ENCODE assay signal across 21 cellular contexts in genomic region chr10:88835910-88836221, GRCh38. TPM values are rescaled to one million over a fixed set of nuclear protein-coding genes. Genes with fewer than 3 reads are reported as not detected.
A peak's percentile ranks its signal among the peaks of the same experiment; 100 is the strongest.
DNase-seq lines count a peak whose midpoint lies in the region; ATAC-seq, FAIRE-seq and TF ChIP-seq lines count a peak whose summit lies in the region.
"Had no signal": no experiment of that assay in that cellular context is flagged by ENCODE, and none has a peak within 500 bp of the region (broad histone marks: within the 10 kb centered on the region; RNA-seq: fewer than 3 reads in every experiment).

No MANE protein-coding gene starts in this region.

- H4K20me1 ChIP-seq in GM12878 (ENCODE audit: control insufficient read depth, insufficient read depth): no peaks in the 10 kb centered on the region

- H3K4me2 ChIP-seq in GM12878 (ENCODE audit: control insufficient read depth, insufficient read depth): no peak overlapping the region

- POLR2A ChIA-PET in GM12878 (lab: Charles Lee): interaction anchor here (0.8 to 7.3 kb wide), 5 partner anchors 29 to 156 kb away, joined by 3 to 64 read pairs (median 3); no protein-coding TSS in a partner anchor

- SMC1A ChIA-PET in GM12878 (lab: Charles Lee; ENCODE audit: uncharacterized antibody, unreplicated experiment): interaction anchor here (0.8 to 18.0 kb wide), 39 partner anchors 9 to 409 kb away, joined by 3 to 575 read pairs (median 8); partner anchors contain the start of genes ANKRD22, FAS and STAMBPL1

- in situ Hi-C loops in GM12878 (cut with MboI): loop anchor here (5.0 kb wide), 2 partner anchors 101 to 376 kb away; no protein-coding TSS in a partner anchor

- no peak for TF ChIP-seq CTCF in GM12878 (IDR thresholded peaks at IDR 0.05 in 2 of 3, conservative IDR thresholded peaks at IDR 0.05 in 1 of 3; ENCODE audit: control insufficient read depth in 2 of 3, extremely low read depth in 1 of 3, insufficient read depth in 1 of 3, low read depth in 3 of 3, low read length in 3 of 3)

- 0% methylated on average over 2 of the region's 2 CpGs for WGBS in GM12878 (ENCODE audit: insufficient coverage, insufficient replicate concordance, low lambda C conversion rate, missing lambda C conversion rate)

- ATAC-seq in GM18498 (IDR thresholded peaks at IDR 0.05; ENCODE audit: unreplicated experiment) (peak; percentile 13), GM19397 (IDR thresholded peaks at IDR 0.05; ENCODE audit: unreplicated experiment) (peak; percentile 10), HG02885 (IDR thresholded peaks at IDR 0.05; ENCODE audit: poor library complexity, unreplicated experiment) (peak; percentile 23), GM12878 (peak; percentile 21), HG03097 (IDR thresholded peaks at IDR 0.05; ENCODE audit: low FRiP score, unreplicated experiment) (no peak)

- H3K36me3 ChIP-seq in GM12878 (ENCODE audit: control insufficient read depth in 2 of 2, insufficient read depth in 2 of 2, low read length in 1 of 2): no peaks in the 10 kb centered on the region
- H3K36me3 ChIP-seq: heart right ventricle had no signal

- H2AFZ ChIP-seq in GM12878 (ENCODE audit: control insufficient read depth, low read depth, low read length): peak overlapping the region; percentile 27
- H2AFZ ChIP-seq: GM23248 had no signal

- no peaks in the 10 kb centered on the region for H3K79me2 ChIP-seq in GM12878 (ENCODE audit: control insufficient read depth, insufficient read depth, low read length)

- FAIRE-seq in GM12878 (lab: Jason Lieb, UNC): no peak

- DNase-seq in GM12878 (ENCODE audit: low read depth, low spot score): no peak
- no peak for DNase-seq in cortex of kidney (lab: John Stamatoyannopoulos, UW)
- no peak for DNase-seq in NCI-H1417 treated with DMSO at 0.1 percent for 48 hours (lab: John Stamatoyannopoulos, UW)
- DNase-seq in foreskin melanocyte: no peak
- DNase-seq: NCI-H524 treated with DMSO at 0.1 percent for 48 hours had no signal

- no peak overlapping the region for H3K9ac ChIP-seq in GM12878 (ENCODE audit: control insufficient read depth, insufficient read depth, low read length)
- H3K9ac ChIP-seq: GM23248 had no signal

- TF ChIP-seq EP300 in GM12878 (IDR thresholded peaks at IDR 0.05; ENCODE audit: borderline replicate concordance in 1 of 2, control insufficient read depth in 1 of 2, low read depth in 2 of 2, low read length in 2 of 2): no peak

- no TSS peak for BruUV-seq in GM12878 (replicated peaks; lab: Mats Ljungman, UMichigan)

- no peaks in the 10 kb centered on the region for H3K27me3 ChIP-seq in GM12878 (replicated peaks in 1 of 2; ENCODE audit: control insufficient read depth in 2 of 2, insufficient read depth in 2 of 2, low read length in 1 of 2)
- H3K27me3 ChIP-seq: esophagus squamous epithelium, spleen, stomach had no signal

- RAD21 ChIA-PET in GM12878 (lab: Charles Lee; ENCODE audit: unreplicated experiment): interaction anchor here (0.7 to 7.8 kb wide), 43 partner anchors 9 to 382 kb away, joined by 3 to 390 read pairs (median 7); partner anchors contain the start of genes ANKRD22, CH25H, FAS and RNLS

- intact Hi-C loops in GM12878 (cut with micrococcal nuclease; ENCODE audit: unreplicated experiment): loop anchor here (1.0 to 5.0 kb wide), 5 partner anchors 29 to 376 kb away; partner anchors contain the start of genes FAS and STAMBPL1

- TF ChIP-seq RAD21 in GM12878 (IDR thresholded peaks at IDR 0.05; ENCODE audit: insufficient read depth, low read depth, low read length): no peak

- no peaks in the 10 kb centered on the region for H3K9me3 ChIP-seq in GM12878 (replicated peaks; ENCODE audit: control insufficient read depth, insufficient read depth, low read length)
- H3K9me3 ChIP-seq: esophagus squamous epithelium, heart right ventricle, spleen, stomach had no signal

- peaks cover 11% of the 10 kb centered on the region for H3K4me1 ChIP-seq in GM12878 (ENCODE audit: control insufficient read depth, insufficient read depth, low read length)

- H3K27ac ChIP-seq in GM12878 (ENCODE audit: control insufficient read depth, insufficient read depth): no peak overlapping the region
- H3K27ac ChIP-seq: esophagus squamous epithelium, GM23248 had no signal

- CTCF ChIA-PET in GM12878 (lab: Yijun Ruan, JAX): interaction anchor here (0.6 to 22.7 kb wide), 52 partner anchors 10 to 808 kb away, joined by 3 to 895 read pairs (median 7); partner anchors contain the start of genes ANKRD22, FAS, RNLS and STAMBPL1

- TF ChIP-seq POLR2A in GM12878 (IDR thresholded peaks at IDR 0.05; ENCODE audit: low read depth, low read length): no peak

- H3K4me3 ChIP-seq in GM12878: no peak overlapping the region
- H3K4me3 ChIP-seq: esophagus squamous epithelium, GM23248, heart right ventricle, stomach had no signal

TF ChIP-seq in GM12878, 131 proteins besides CTCF, POLR2A, EP300 and RAD21 (continues in another document):
- TF ChIP-seq MXI1 (IDR thresholded peaks at IDR 0.05; ENCODE audit: low read depth, low read length) (no peak), MEF2B (IDR thresholded peaks at IDR 0.05; ENCODE audit: partially characterized antibody, poor library complexity, severe bottlenecking) (no peak), RB1 (IDR thresholded peaks at IDR 0.05; ENCODE audit: borderline replicate concordance) (peak; percentile 9; the same call in 1 of the 2 replicates)

RNA-seq across cellular contexts. Expression of gene ANKRD22, which starts 15.8 kb away (rescaled TPM):
- total RNA-seq in GM12878 (2013; cell fraction: nucleolus; rRNA removed): not detected in 2 replicates
- total RNA-seq in GM12878 (2014; rRNA removed) (0.54 and 0.62 TPM in 2 replicates), GM12878 (2014; rRNA removed; fragmentation: Illumina TruSeq; extraction: Trizol) (0.51 and 0.98 TPM in 2 replicates), GM12878 (2021) (0.48 and 0.56 TPM in 2 replicates)
- polyA plus RNA-seq in GM12878 (2011; ENCODE audit: low read depth): 0.16 TPM
- polyA plus RNA-seq in GM12878 (2011; rRNA removed) (0.52 and 0.59 TPM in 2 replicates), GM12878 (2014; fragmentation: Illumina TruSeq; extraction: Trizol) (0.95 and 1.1 TPM in 2 replicates), GM12878 (2014; fragmentation: Nextera tagmentation; extraction: Ambion mirVana) (1 to 10 TPM in 1 of 2 experiments, under 1 TPM in 1; 0.92 to 1.3 TPM), GM12878 (2014; rRNA removed) (0.59 and 0.96 TPM in 2 replicates), GM12878 (2016; fragmentation: Nextera tagmentation; extraction: Ambion mirVana) (under 1 TPM; 0.30 to 0.79 TPM)
- 0.17 and 0.22 TPM in 2 replicates for polyA plus RNA-seq in GM12878 (2011; cell fraction: cytosol; rRNA removed)
- 0.16 TPM in 1 of 2 replicates, not detected in the other for polyA plus RNA-seq in GM12878 (2011; cell fraction: nucleus; rRNA removed)
- polyA plus RNA-seq in GM12878 (2012): 0.08 and 0.16 TPM in 2 replicates
- 0.15 TPM in 1 of 2 replicates, not detected in the other for polyA minus RNA-seq in GM12878 (2011; rRNA and poly(A)+ RNA removed)
- polyA minus RNA-seq in GM12878 (2011; cell fraction: cytosol; rRNA and poly(A)+ RNA removed): not detected in 2 replicates
- polyA minus RNA-seq in GM12878 (2011; cell fraction: nucleus; rRNA and poly(A)+ RNA removed): not detected in 2 replicates
- total RNA-seq: activated B cell treated with CpG ODN at 0.5 μM for 24 hours, progenitor cell of endocrine pancreas, T-cell had no signal
- polyA plus RNA-seq: BJ, GM23248 had no signal

RNA-seq across cellular contexts. Expression of gene LIPM, which starts 33.3 kb away (rescaled TPM):
- total RNA-seq in GM12878 (2013; cell fraction: nucleolus; rRNA removed): not detected in 2 replicates
- total RNA-seq in GM12878 (2014; rRNA removed) (not detected in 2 replicates), GM12878 (2014; rRNA removed; fragmentation: Illumina TruSeq; extraction: Trizol) (not detected in 2 replicates), GM12878 (2021) (not detected in 2 replicates)
- polyA plus RNA-seq in GM12878 (2011; ENCODE audit: low read depth): not detected
- polyA plus RNA-seq in GM12878 (2011; rRNA removed) (not detected in 2 replicates), GM12878 (2014; fragmentation: Illumina TruSeq; extraction: Trizol) (not detected in 2 replicates), GM12878 (2014; fragmentation: Nextera tagmentation; extraction: Ambion mirVana) (not detected), GM12878 (2014; rRNA removed) (not detected in 2 replicates), GM12878 (2016; fragmentation: Nextera tagmentation; extraction: Ambion mirVana) (not detected)
- not detected in 2 replicates for polyA plus RNA-seq in GM12878 (2011; cell fraction: cytosol; rRNA removed)
- polyA plus RNA-seq in GM12878 (2011; cell fraction: nucleus; rRNA removed): not detected in 2 replicates
- polyA plus RNA-seq in GM12878 (2012): not detected in 2 replicates
- not detected in 2 replicates for polyA minus RNA-seq in GM12878 (2011; rRNA and poly(A)+ RNA removed)
- not detected in 2 replicates for polyA minus RNA-seq in GM12878 (2011; cell fraction: cytosol; rRNA and poly(A)+ RNA removed)
- polyA minus RNA-seq in GM12878 (2011; cell fraction: nucleus; rRNA and poly(A)+ RNA removed): not detected in 2 replicates
- total RNA-seq: activated B cell treated with CpG ODN at 0.5 μM for 24 hours; activated CD8-positive, alpha-beta memory T cell treated with anti-CD3 and anti-CD28 coated beads, Interleukin-2, amount 10 ng/mL, durations not matched to agents 7 days and 5 days; activated naive CD4-positive, alpha-beta T cell treated with anti-CD3 and anti-CD28 coated beads for 36 hours; esophagus squamous epithelium; GM23248; heart right ventricle; kidney; progenitor cell of endocrine pancreas; spleen; stomach; T-cell had no signal
- polyA plus RNA-seq: BJ, GM23248, heart right ventricle, spleen, stomach had no signal

RNA-seq across cellular contexts. Expression of gene STAMBPL1, which starts 44.2 kb away (rescaled TPM):
- total RNA-seq in GM12878 (2013; cell fraction: nucleolus; rRNA removed): 253 and 256 TPM in 2 replicates
- 44.1 and 48.9 TPM in 2 replicates for total RNA-seq in GM12878 (2014; rRNA removed)
- total RNA-seq in GM12878 (2014; rRNA removed; fragmentation: Illumina TruSeq; extraction: Trizol): 28.8 and 29.0 TPM in 2 replicates
- 24.8 and 26.3 TPM in 2 replicates for total RNA-seq in GM12878 (2021)
- polyA plus RNA-seq in GM12878 (2011; ENCODE audit: low read depth): 5.7 TPM
- 42.1 and 55.8 TPM in 2 replicates for polyA plus RNA-seq in GM12878 (2011; rRNA removed)
- 24.9 and 36.8 TPM in 2 replicates for polyA plus RNA-seq in GM12878 (2011; cell fraction: cytosol; rRNA removed)
- polyA plus RNA-seq in GM12878 (2011; cell fraction: nucleus; rRNA removed): 48.4 and 51.8 TPM in 2 replicates
- 9.4 and 15.2 TPM in 2 replicates for polyA plus RNA-seq in GM12878 (2012)
- 24.5 and 29.6 TPM in 2 replicates for polyA plus RNA-seq in GM12878 (2014; fragmentation: Illumina TruSeq; extraction: Trizol)
- polyA plus RNA-seq in GM12878 (2014; fragmentation: Nextera tagmentation; extraction: Ambion mirVana): 10 to 100 TPM in 1 of 2 experiments, 1 to 10 TPM in 1; 7.5 to 13.0 TPM
- 21.2 and 29.6 TPM in 2 replicates for polyA plus RNA-seq in GM12878 (2014; rRNA removed)
- polyA plus RNA-seq in GM12878 (2016; fragmentation: Nextera tagmentation; extraction: Ambion mirVana): 10 to 100 TPM; 21.0 to 21.5 TPM
- polyA minus RNA-seq in GM12878 (2011; rRNA and poly(A)+ RNA removed): 28.0 and 32.3 TPM in 2 replicates
- polyA minus RNA-seq in GM12878 (2011; cell fraction: cytosol; rRNA and poly(A)+ RNA removed): 9.8 and 14.3 TPM in 2 replicates
- polyA minus RNA-seq in GM12878 (2011; cell fraction: nucleus; rRNA and poly(A)+ RNA removed): 60.7 and 118 TPM in 2 replicates
